In the genomic region with DNA sequence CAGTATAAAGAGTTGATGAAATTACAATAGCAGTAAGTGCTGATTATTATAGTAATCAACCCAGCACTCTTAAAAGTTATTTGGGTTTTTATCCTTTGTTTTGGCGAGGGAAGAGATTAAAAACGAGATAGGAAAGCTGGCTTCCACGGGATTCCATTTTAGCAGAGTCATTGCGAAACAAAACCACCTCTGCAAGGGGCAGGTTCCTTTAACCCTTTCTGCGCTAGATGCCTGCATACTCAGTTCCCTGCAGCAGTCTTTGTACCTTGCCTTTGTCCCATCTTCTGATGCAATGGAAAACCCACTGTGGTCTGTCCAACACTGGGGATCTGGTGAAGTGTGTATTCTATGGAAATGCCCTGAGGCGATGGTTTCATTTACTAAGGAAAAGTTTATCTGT, we compare ENCODE assay signal across 9 cellular contexts. TPM values are rescaled to one million over a fixed set of nuclear protein-coding genes. Genes with fewer than 3 reads are reported as not detected.
A peak's percentile ranks its signal among the peaks of the same experiment; 100 is the strongest.
DNase-seq lines count a peak whose midpoint lies in the region; ATAC-seq and TF ChIP-seq lines count a peak whose summit lies in the region.
"Had no signal": no experiment of that assay in that cellular context is flagged by ENCODE, and none has a peak within 500 bp of the region (broad histone marks: within the 10 kb centered on the region; RNA-seq: fewer than 3 reads in every experiment).

No MANE protein-coding gene starts in this region.

- H3K4me3 Mint-ChIP-seq in activated CD4-positive, alpha-beta T cell treated with anti-CD3 and anti-CD28 coated beads, Interleukin-2, amount 10 ng/mL, durations not matched to agents 7 days and 5 days = no peak overlapping the region

- WGBS in smooth muscle cell (ENCODE audit: low lambda C conversion rate) = 17% methylated on average over 6 of the region's 6 CpGs

- peaks cover 21% of the 10 kb centered on the region for H3K36me3 Mint-ChIP-seq in activated CD4-positive, alpha-beta T cell treated with anti-CD3 and anti-CD28 coated beads, Interleukin-2, amount 10 ng/mL, durations not matched to agents 7 days and 5 days (ENCODE audit: low read depth)

- H3K27me3 ChIP-seq in smooth muscle cell (ENCODE audit: low read depth) = no peaks in the 10 kb centered on the region

- TF ChIP-seq CTCF in fibroblast of pulmonary artery (IDR thresholded peaks at IDR 0.05; ENCODE audit: low read length, missing control alignments) = no peak
- no peak for TF ChIP-seq CTCF in smooth muscle cell (IDR thresholded peaks at IDR 0.05; ENCODE audit: borderline replicate concordance, insufficient read depth, poor library complexity, severe bottlenecking)

- H2AFZ ChIP-seq in smooth muscle cell (ENCODE audit: low read depth) = no peak overlapping the region

- no peaks in the 10 kb centered on the region for H3K36me3 ChIP-seq in smooth muscle cell (ENCODE audit: low read depth)

- H3F3A ChIP-seq in smooth muscle cell (ENCODE audit: low read depth) = peaks cover 7% of the 10 kb centered on the region

- H3K4me2 ChIP-seq in smooth muscle cell = peak overlapping the region; percentile 90

- no peaks in the 10 kb centered on the region for H3K9me3 Mint-ChIP-seq in activated CD4-positive, alpha-beta T cell treated with anti-CD3 and anti-CD28 coated beads, Interleukin-2, amount 10 ng/mL, durations not matched to agents 7 days and 5 days

- ATAC-seq in activated CD4-positive, CD25-positive, alpha-beta regulatory T cell treated with anti-CD3 and anti-CD28 coated beads, Interleukin-2, amount 50 U/mL, for 24 hours = no peak
- ATAC-seq: Right ventricle myocardium inferior had no signal

- H3K4me1 Mint-ChIP-seq in activated CD4-positive, alpha-beta T cell treated with anti-CD3 and anti-CD28 coated beads, Interleukin-2, amount 10 ng/mL, durations not matched to agents 7 days and 5 days = peaks cover 44% of the 10 kb centered on the region

- H4K20me1 ChIP-seq in smooth muscle cell (ENCODE audit: low read depth) = peaks cover 68% of the 10 kb centered on the region

- CTCF ChIA-PET in activated CD4-positive, alpha-beta T cell treated with anti-CD3 and anti-CD28 coated beads, Interleukin-2, amount 10 ng/mL, durations not matched to agents 7 days and 5 days (lab: Charles Lee) = interaction anchor here (1.0 to 7.2 kb wide), 3 partner anchors 16 to 562 kb away, joined by 3 to 72 read pairs (median 37); no protein-coding TSS in a partner anchor

- H3K9me3 ChIP-seq in smooth muscle cell (replicated peaks; ENCODE audit: low read depth) = no peaks in the 10 kb centered on the region

- H3K9ac ChIP-seq in smooth muscle cell (ENCODE audit: low read depth) = no peak overlapping the region

- peaks cover 62% of the 10 kb centered on the region for H3K79me2 ChIP-seq in smooth muscle cell (ENCODE audit: low read depth)

- no peak overlapping the region for H3K27ac Mint-ChIP-seq in activated CD4-positive, alpha-beta T cell treated with anti-CD3 and anti-CD28 coated beads, Interleukin-2, amount 10 ng/mL, durations not matched to agents 7 days and 5 days

- POLR2A ChIA-PET in activated CD4-positive, alpha-beta T cell treated with anti-CD3 and anti-CD28 coated beads, Interleukin-2, amount 10 ng/mL, durations not matched to agents 7 days and 5 days (lab: Charles Lee) = no interaction called here

- no peaks in the 10 kb centered on the region for H3K27me3 Mint-ChIP-seq in activated CD4-positive, alpha-beta T cell treated with anti-CD3 and anti-CD28 coated beads, Interleukin-2, amount 10 ng/mL, durations not matched to agents 7 days and 5 days

- peak overlapping the region; percentile 100 for H3K27ac ChIP-seq in smooth muscle cell (ENCODE audit: low read depth)

- H3K4me3 ChIP-seq in fibroblast of pulmonary artery (replicated peaks; ENCODE audit: low read depth, low read length) (no peak overlapping the region), smooth muscle cell (peak overlapping the region; percentile 96)

- H3K4me1 ChIP-seq in smooth muscle cell (ENCODE audit: low read depth) = peaks cover 39% of the 10 kb centered on the region

- peak; percentile 27 to 51 for DNase-seq in activated CD4-positive, alpha-beta T cell treated with anti-CD3 and anti-CD28 coated beads, Interleukin-2, amount 50 U/mL, for 48 hours
- DNase-seq in activated CD4-positive, alpha-beta T cell treated with anti-CD3 and anti-CD28 coated beads, Interleukin-2, amount 10 ng/mL, durations not matched to agents 7 days and 5 days = no peak
- DNase-seq in OCI-M1 (lab: John Stamatoyannopoulos, UW) (peak; percentile 56), fibroblast of pulmonary artery (ENCODE audit: low read depth) (peak; percentile 6), smooth muscle cell (lab: John Stamatoyannopoulos, UW; ENCODE audit: unreplicated experiment) (no peak), dedifferentiated amniotic fluid mesenchymal stem cell (ENCODE audit: extremely low spot score) (no peak), GDM1 (lab: John Stamatoyannopoulos, UW) (no peak)

RNA-seq across cellular contexts. Expression of gene YPEL5, which starts 2.7 kb away (rescaled TPM):
- 10 to 100 TPM; 32.3 to 39.2 TPM for total RNA-seq in activated CD4-positive, alpha-beta T cell treated with anti-CD3 and anti-CD28 coated beads, Interleukin-2, amount 10 ng/mL, durations not matched to agents 7 days and 5 days
- 155 and 167 TPM in 2 replicates for total RNA-seq in smooth muscle cell
- 95.7 and 120 TPM in 2 replicates for polyA plus RNA-seq in smooth muscle cell

Comparison
In these comparisons a context has a peak if more than half of its experiments do, and no peak if none do; other contexts are left out.
1. DNase-seq: peak in activated CD4-positive, alpha-beta T cell treated with anti-CD3 and anti-CD28 coated beads, Interleukin-2, amount 50 U/mL, for 48 hours (2 of 2), OCI-M1 (single experiment) and fibroblast of pulmonary artery (single experiment); none in activated CD4-positive, alpha-beta T cell treated with anti-CD3 and anti-CD28 coated beads, Interleukin-2, amount 10 ng/mL, durations not matched to agents 7 days and 5 days (single experiment), smooth muscle cell (single experiment), dedifferentiated amniotic fluid mesenchymal stem cell (single experiment) and GDM1 (single experiment).